ENCODE assay signal across 1 cellular context in the genomic region with DNA sequence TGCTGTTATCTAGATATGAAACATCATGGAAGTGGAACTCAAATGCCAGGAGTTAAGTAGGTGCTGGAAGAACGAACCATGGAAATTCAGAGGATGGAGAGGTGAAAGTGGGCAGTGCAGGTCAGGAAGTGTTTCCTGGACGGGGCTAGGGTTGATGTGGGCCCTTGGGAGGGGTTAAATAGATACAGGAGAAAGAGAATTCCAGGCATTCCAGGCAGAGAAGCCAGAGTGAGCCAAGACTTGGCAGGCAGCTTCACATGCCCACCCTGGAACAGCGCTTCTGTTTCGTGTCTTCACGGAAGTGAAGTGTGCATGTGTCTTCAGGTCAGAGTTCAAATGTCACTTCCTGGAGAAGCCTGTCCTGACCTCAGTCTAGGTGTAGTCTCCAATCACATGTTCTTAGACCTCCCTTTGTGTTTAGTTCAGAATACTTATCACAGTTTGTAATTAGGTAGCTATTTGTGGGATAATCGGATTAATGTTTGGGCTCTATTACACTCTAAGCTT.
TF ChIP-seq lines count a peak whose summit lies in the region.

No MANE protein-coding gene starts in this region.

TF ChIP-seq in WTC11, 78 proteins besides CTCF, POLR2A, EP300 and RAD21 (continued from another document):
- TF ChIP-seq ZNF416 (CRISPR knock-in tag; IDR thresholded peaks at IDR 0.05) = no peak
- TF ChIP-seq TCF7 (CRISPR knock-in tag; IDR thresholded peaks at IDR 0.05; ENCODE audit: low read depth) = no peak
